In the genomic region with DNA sequence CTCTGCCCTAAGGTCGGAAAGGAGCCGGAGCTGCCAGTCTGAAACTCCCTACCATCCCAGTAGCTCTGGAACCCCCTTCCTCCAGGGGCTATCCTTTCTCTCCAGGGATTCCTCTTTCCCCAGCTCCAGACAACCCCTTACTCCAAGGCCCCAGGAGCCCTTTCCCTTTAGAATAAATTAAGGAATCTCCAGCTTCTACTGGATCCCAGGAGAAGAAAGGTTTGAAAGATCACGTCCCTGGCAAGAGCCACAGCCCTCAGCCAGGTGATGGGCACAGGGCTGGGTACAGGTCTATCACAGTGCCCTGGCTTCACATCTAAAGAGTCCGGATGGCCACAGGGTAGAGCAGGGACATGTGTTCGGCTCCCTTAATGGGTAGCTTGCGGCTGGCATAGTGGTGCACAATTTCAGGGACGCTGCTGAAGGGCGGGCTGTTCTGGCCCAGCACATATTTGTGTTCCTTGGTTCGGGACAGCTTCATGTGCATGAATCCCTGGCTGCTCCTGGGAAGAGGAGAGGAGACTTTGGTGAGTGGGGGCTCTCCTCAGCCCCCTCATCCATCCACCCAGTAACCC, we compare ENCODE assay signal across 9 cellular contexts. TPM values are rescaled to one million over a fixed set of nuclear protein-coding genes. Genes with fewer than 3 reads are reported as not detected.
A peak's percentile ranks its signal among the peaks of the same experiment; 100 is the strongest.
DNase-seq lines count a peak whose midpoint lies in the region; ATAC-seq lines count a peak whose summit lies in the region.
"Had no signal": no experiment of that assay in that cellular context is flagged by ENCODE, and none has a peak within 500 bp of the region (broad histone marks: within the 10 kb centered on the region; RNA-seq: fewer than 3 reads in every experiment).

No MANE protein-coding gene starts in this region.

- H3K27ac ChIP-seq in right cardiac atrium (ENCODE audit: low read length): peak overlapping the region; percentile 98

- H3K36me3 ChIP-seq in H7 (replicated peaks; ENCODE audit: control insufficient read depth, insufficient read depth, low read length): no peaks in the 10 kb centered on the region; the same call in none of the 2 replicates
- H3K36me3 ChIP-seq in skeletal muscle satellite cell (ENCODE audit: insufficient read depth, low read length): no peaks in the 10 kb centered on the region

- peak overlapping the region; percentile 98 for H3K9ac ChIP-seq in skeletal muscle satellite cell (ENCODE audit: low read depth, low read length)

- H3K9me3 Mint-ChIP-seq in activated CD4-positive, alpha-beta memory T cell treated with anti-CD3 and anti-CD28 coated beads for 36 hours: no peaks in the 10 kb centered on the region

- no peaks in the 10 kb centered on the region for H3K27me3 Mint-ChIP-seq in activated CD4-positive, alpha-beta memory T cell treated with anti-CD3 and anti-CD28 coated beads for 36 hours

- no peaks in the 10 kb centered on the region for H3K9me3 ChIP-seq in right cardiac atrium (ENCODE audit: control insufficient read depth, low read length)
- no peaks in the 10 kb centered on the region for H3K9me3 ChIP-seq in skeletal muscle satellite cell (replicated peaks; ENCODE audit: low read length)

- peaks cover 5% of the 10 kb centered on the region for H3K4me1 ChIP-seq in right cardiac atrium (ENCODE audit: control insufficient read depth, insufficient read depth, low read length)
- H3K4me1 ChIP-seq in skeletal muscle satellite cell (ENCODE audit: control insufficient read depth, insufficient read depth, low read length): peaks cover 17% of the 10 kb centered on the region

- H3K27ac Mint-ChIP-seq in activated CD4-positive, alpha-beta memory T cell treated with anti-CD3 and anti-CD28 coated beads for 36 hours: peak overlapping the region; percentile 77

- no peaks in the 10 kb centered on the region for H3K27me3 ChIP-seq in H7 (ENCODE audit: control insufficient read depth, insufficient read depth, low read length)
- H3K27me3 ChIP-seq in right cardiac atrium (ENCODE audit: control insufficient read depth, insufficient read depth): no peaks in the 10 kb centered on the region
- H3K27me3 ChIP-seq in skeletal muscle satellite cell (ENCODE audit: control insufficient read depth, insufficient read depth, low read length): no peaks in the 10 kb centered on the region

- H3K4me2 ChIP-seq in skeletal muscle satellite cell (ENCODE audit: low read length): peak overlapping the region; percentile 93

- DNase-seq in H7 (no peak), right cardiac atrium (no peak), occipital lobe (lab: John Stamatoyannopoulos, UW) (no peak), pons (ENCODE audit: low spot score) (no peak)
- no peak for DNase-seq in activated CD4-positive, alpha-beta memory T cell treated with anti-CD3 and anti-CD28 coated beads for 36 hours

- 64% methylated on average over 9 of the region's 9 CpGs for WGBS in right cardiac atrium

- H3K4me1 Mint-ChIP-seq in activated CD4-positive, alpha-beta memory T cell treated with anti-CD3 and anti-CD28 coated beads for 36 hours (ENCODE audit: low read depth): peaks cover 13% of the 10 kb centered on the region

- CTCF ChIA-PET in activated CD4-positive, alpha-beta memory T cell treated with anti-CD3 and anti-CD28 coated beads for 36 hours (lab: Charles Lee): interaction anchor here (0.6 to 2.7 kb wide), 17 partner anchors 12 to 420 kb away, joined by 3 to 22 read pairs (median 5); a partner anchor contains a TSS

- peak overlapping the region; percentile 62 for H3K4me3 Mint-ChIP-seq in activated CD4-positive, alpha-beta memory T cell treated with anti-CD3 and anti-CD28 coated beads for 36 hours

- peak in 1 of 2 donors; percentile 2 for ATAC-seq in right cardiac atrium
- no peak for ATAC-seq in GM19035 (IDR thresholded peaks at IDR 0.05; ENCODE audit: unreplicated experiment)
- ATAC-seq in HG02798 (IDR thresholded peaks at IDR 0.05; ENCODE audit: poor library complexity, unreplicated experiment): no peak

- peak overlapping the region; percentile 44 for H3K4me3 ChIP-seq in H7 (ENCODE audit: insufficient read depth, low read depth, low read length)
- peak overlapping the region; percentile 76 for H3K4me3 ChIP-seq in right cardiac atrium (ENCODE audit: low read length)
- H3K4me3 ChIP-seq in skeletal muscle satellite cell (ENCODE audit: low read length): peak overlapping the region; percentile 78

- POLR2A ChIA-PET in activated CD4-positive, alpha-beta memory T cell treated with anti-CD3 and anti-CD28 coated beads for 36 hours (lab: Charles Lee): interaction anchor here (0.6 to 1.9 kb wide), 5 partner anchors 12 to 233 kb away, joined by 3 to 9 read pairs (median 5); no protein-coding TSS in a partner anchor

- intact Hi-C loops in activated CD4-positive, alpha-beta memory T cell treated with anti-CD3 and anti-CD28 coated beads for 36 hours (cut with micrococcal nuclease): loop anchor here (1.0 to 2.0 kb wide), 4 partner anchors 21 to 235 kb away; a partner anchor contains a TSS
- intact Hi-C loops in right cardiac atrium (cut with DNase I): loop anchor here in 2 of 4 donors (5.0 to 10.0 kb wide), 2 partner anchors 35 to 237 kb away; a partner anchor contains a TSS

- H3K36me3 Mint-ChIP-seq in activated CD4-positive, alpha-beta memory T cell treated with anti-CD3 and anti-CD28 coated beads for 36 hours: no peaks in the 10 kb centered on the region

RNA-seq across cellular contexts. Expression of a gene that starts 20.0 kb away (rescaled TPM):
- total RNA-seq in H7 (2014; rRNA removed; shearing (Covaris generic)): 40.0 and 56.4 TPM in 2 replicates
- 10 to 100 TPM; 11.8 to 12.5 TPM for total RNA-seq in activated CD4-positive, alpha-beta memory T cell treated with anti-CD3 and anti-CD28 coated beads for 36 hours
- 10 to 100 TPM in 2 of 4 donors, 1 to 10 TPM in 2; 8.1 to 13.2 (median 10.6) TPM for total RNA-seq in right cardiac atrium
- 8.8 TPM for polyA plus RNA-seq in right cardiac atrium
- total RNA-seq in skeletal muscle satellite cell (2012; rRNA removed): 1.3 and 1.8 TPM in 2 replicates
- total RNA-seq in occipital lobe: 54.9 TPM

RNA-seq across cellular contexts. Expression of a gene that starts 37.9 kb away (rescaled TPM):
- 0.24 and 0.37 TPM in 2 replicates for total RNA-seq in H7 (2014; rRNA removed; shearing (Covaris generic))
- total RNA-seq in activated CD4-positive, alpha-beta memory T cell treated with anti-CD3 and anti-CD28 coated beads for 36 hours: under 1 TPM; 0.51 to 0.74 TPM
- total RNA-seq in right cardiac atrium: 1 to 10 TPM; 1.9 to 6.1 (median 3.6) TPM
- polyA plus RNA-seq in right cardiac atrium: 2.0 TPM
- total RNA-seq in skeletal muscle satellite cell (2012; rRNA removed): not detected in 2 replicates
- not detected for total RNA-seq in occipital lobe
- total RNA-seq: lung microvascular endothelial cell had no signal

RNA-seq across cellular contexts. Expression of a gene that starts 38.0 kb away (rescaled TPM):
- total RNA-seq in H7 (2014; rRNA removed; shearing (Covaris generic)): 0.07 TPM in 1 of 2 replicates, not detected in the other
- under 1 TPM; 0.19 to 0.36 TPM for total RNA-seq in activated CD4-positive, alpha-beta memory T cell treated with anti-CD3 and anti-CD28 coated beads for 36 hours
- total RNA-seq in right cardiac atrium: 1 to 10 TPM in 3 of 4 donors, under 1 TPM in 1; 0.72 to 2.1 (median 1.7) TPM
- polyA plus RNA-seq in right cardiac atrium: 1.2 TPM
- total RNA-seq in skeletal muscle satellite cell (2012; rRNA removed): not detected in 2 replicates
- total RNA-seq in occipital lobe: 0.31 TPM
- total RNA-seq: lung microvascular endothelial cell had no signal

RNA-seq across cellular contexts. Expression of a gene that starts 53.6 kb away (rescaled TPM):
- not detected in 2 replicates for total RNA-seq in H7 (2014; rRNA removed; shearing (Covaris generic))
- not detected for total RNA-seq in activated CD4-positive, alpha-beta memory T cell treated with anti-CD3 and anti-CD28 coated beads for 36 hours
- total RNA-seq in right cardiac atrium (not detected), occipital lobe (not detected)
- polyA plus RNA-seq in right cardiac atrium: 0.05 TPM
- not detected in 2 replicates for total RNA-seq in skeletal muscle satellite cell (2012; rRNA removed)
- total RNA-seq: lung microvascular endothelial cell had no signal

RNA-seq across cellular contexts. Expression of a gene that starts 53.7 kb away (rescaled TPM):
- 0.15 TPM in 1 of 2 replicates, not detected in the other for total RNA-seq in H7 (2014; rRNA removed; shearing (Covaris generic))
- total RNA-seq in activated CD4-positive, alpha-beta memory T cell treated with anti-CD3 and anti-CD28 coated beads for 36 hours: under 1 TPM; 0.02 to 0.19 TPM
- total RNA-seq in right cardiac atrium (under 1 TPM; 0.39 to 0.63 (median 0.43) TPM), occipital lobe (not detected)
- polyA plus RNA-seq in right cardiac atrium: 0.41 TPM
- total RNA-seq in skeletal muscle satellite cell (2012; rRNA removed): not detected in 2 replicates
- total RNA-seq: lung microvascular endothelial cell had no signal
